ENCODE assay signal across 24 cellular contexts in genomic region chr10:86082556-86082955, GRCh38.
"Had no signal": no experiment of that assay in that cellular context is flagged by ENCODE, and none has a peak within 500 bp of the region (broad histone marks: within the 10 kb centered on the region; RNA-seq: fewer than 3 reads in every experiment).

No MANE protein-coding gene starts in this region.

- H3K27ac Mint-ChIP-seq: activated naive CD4-positive, alpha-beta T cell treated with anti-CD3 and anti-CD28 coated beads, Interleukin-2, amount 50 U/mL, for 24 hours; activated T-cell treated with anti-CD3 and anti-CD28 coated beads, Interleukin-2, amount 50 U/mL, for 24 hours; activated T-helper 1 cell treated with anti-CD3 and anti-CD28 coated beads, Interleukin-12 subunit alpha, Interleukin-12 subunit beta, Interleukin-2, Interleukin-4 antibody, amounts not matched to agents 30 ng/mL and 10 ng/mL and 1 ng/mL, durations not matched to agents 14 hours and 24 hours and 36 hours; IgD-negative memory B cell; T-helper 1 cell treated with Interleukin-12 subunit alpha and Interleukin-12 subunit beta and Interleukin-4 antibody, amounts not matched to agents 30 μg/mL and 1 μg/mL, for 36 hours; WTC11 had no signal

- H3K36me3 ChIP-seq: breast epithelium, Peyer's patch had no signal

- H3K9me3 Mint-ChIP-seq: activated naive CD4-positive, alpha-beta T cell treated with anti-CD3 and anti-CD28 coated beads, Interleukin-2, amount 50 U/mL, for 24 hours; activated T-cell treated with anti-CD3 and anti-CD28 coated beads, Interleukin-2, amount 50 U/mL, for 24 hours; activated T-helper 1 cell treated with anti-CD3 and anti-CD28 coated beads, Interleukin-12 subunit alpha, Interleukin-12 subunit beta, Interleukin-2, Interleukin-4 antibody, amounts not matched to agents 30 ng/mL and 10 ng/mL and 1 ng/mL, durations not matched to agents 14 hours and 24 hours and 36 hours; IgD-negative memory B cell; T-helper 1 cell treated with Interleukin-12 subunit alpha and Interleukin-12 subunit beta and Interleukin-4 antibody, amounts not matched to agents 30 μg/mL and 1 μg/mL, for 36 hours; WTC11 had no signal

- H3K27ac ChIP-seq: breast epithelium, Peyer's patch had no signal

- H3K4me1 ChIP-seq: breast epithelium, Peyer's patch had no signal

- H3K9me3 ChIP-seq: breast epithelium, Peyer's patch had no signal

- ATAC-seq: WTC11 had no signal

- H3K36me3 Mint-ChIP-seq: activated naive CD4-positive, alpha-beta T cell treated with anti-CD3 and anti-CD28 coated beads, Interleukin-2, amount 50 U/mL, for 24 hours; WTC11 had no signal

- H3K4me3 Mint-ChIP-seq: activated naive CD4-positive, alpha-beta T cell treated with anti-CD3 and anti-CD28 coated beads, Interleukin-2, amount 50 U/mL, for 24 hours; activated T-cell treated with anti-CD3 and anti-CD28 coated beads, Interleukin-2, amount 50 U/mL, for 24 hours; activated T-helper 1 cell treated with anti-CD3 and anti-CD28 coated beads, Interleukin-12 subunit alpha, Interleukin-12 subunit beta, Interleukin-2, Interleukin-4 antibody, amounts not matched to agents 30 ng/mL and 10 ng/mL and 1 ng/mL, durations not matched to agents 14 hours and 24 hours and 36 hours; IgD-negative memory B cell; T-helper 1 cell treated with Interleukin-12 subunit alpha and Interleukin-12 subunit beta and Interleukin-4 antibody, amounts not matched to agents 30 μg/mL and 1 μg/mL, for 36 hours; WTC11 had no signal

- DNase-seq: activated CD4-positive, alpha-beta T cell treated with anti-CD3 and anti-CD28 coated beads for 48 hours; activated CD4-positive, alpha-beta T cell treated with anti-CD3 and anti-CD28 coated beads, Interleukin-2, amount 50 U/mL, for 4 hours; activated CD4-positive, CD25-positive, alpha-beta regulatory T cell treated with anti-CD3 and anti-CD28 coated beads, Interleukin-2, amount 50 U/mL, for 72 hours; activated effector memory CD4-positive, alpha-beta T cell treated with Interleukin-2 at 50 U/mL for 16 hours; activated naive CD4-positive, alpha-beta T cell; activated T-cell treated with anti-CD3 and anti-CD28 coated beads, Interleukin-2, amount 50 U/mL, for 24 hours; aorta; central memory CD4-positive, alpha-beta T cell; KG1; NCI-H1092; NCI-H1417; NCI-H1930; NCI-H2171 treated with DMSO at 0.1 percent for 48 hours; NCI-H226; NCI-H526; NCI-H82; SHP77 treated with DMSO at 0.1 percent for 48 hours had no signal

- H3K4me1 Mint-ChIP-seq: activated naive CD4-positive, alpha-beta T cell treated with anti-CD3 and anti-CD28 coated beads, Interleukin-2, amount 50 U/mL, for 24 hours had no signal

- H3K4me3 ChIP-seq: breast epithelium, Peyer's patch had no signal

- H3K27me3 ChIP-seq: breast epithelium, Peyer's patch had no signal
